ENCODE assay signal across 8 cellular contexts in genomic region chr20:31673943-31674463, GRCh38. TPM values are rescaled to one million over a fixed set of nuclear protein-coding genes. Genes with fewer than 3 reads are reported as not detected.
DNase-seq lines count a peak whose midpoint lies in the region; ATAC-seq and TF ChIP-seq lines count a peak whose summit lies in the region.

No MANE protein-coding gene starts in this region.

- peaks cover 21% of the 10 kb centered on the region for H3K36me3 Mint-ChIP-seq in CD4-positive, CD25-positive, alpha-beta regulatory T cell

- H3K4me3 ChIP-seq in CD4-positive, CD25-positive, alpha-beta regulatory T cell (ENCODE audit: low read depth, low read length): peak overlapping the region; percentile 72
- H3K4me3 ChIP-seq in NB4 (ENCODE audit: low read depth, low read length) (peak overlapping the region; percentile 60), parathyroid adenoma (ENCODE audit: low read depth, low read length) (no peak overlapping the region)

- H3K27me3 Mint-ChIP-seq in CD4-positive, CD25-positive, alpha-beta regulatory T cell: no peaks in the 10 kb centered on the region

- peaks cover 3% of the 10 kb centered on the region for H3K36me3 ChIP-seq in CD4-positive, CD25-positive, alpha-beta regulatory T cell (ENCODE audit: control insufficient read depth, insufficient read depth, low read length)
- H3K36me3 ChIP-seq in parathyroid adenoma (ENCODE audit: control insufficient read depth, insufficient read depth, low read length): no peaks in the 10 kb centered on the region

- H3K79me2 ChIP-seq in parathyroid adenoma: peaks cover 61% of the 10 kb centered on the region

- H3K9ac ChIP-seq in parathyroid adenoma: no peak overlapping the region

- H3K4me3 Mint-ChIP-seq in CD4-positive, CD25-positive, alpha-beta regulatory T cell: peak overlapping the region; percentile 90 to 100 (median 94)

- no peak for TF ChIP-seq POLR2A in NB4 (IDR thresholded peaks at IDR 0.05; ENCODE audit: extremely low read depth, insufficient read length)

- DNase-seq in CD4-positive, CD25-positive, alpha-beta regulatory T cell: peak in 2 of 3 donors; percentile 18 to 67
- DNase-seq in NB4 (ENCODE audit: low read depth) (no peak), NCI-H187 treated with DMSO at 0.1 percent for 48 hours (lab: John Stamatoyannopoulos, UW) (no peak)

- no peak overlapping the region for H2AFZ ChIP-seq in parathyroid adenoma

- ATAC-seq in CD4-positive, CD25-positive, alpha-beta regulatory T cell (ENCODE audit: low read depth in 2 of 2): peak; percentile 48 to 54
- ATAC-seq in GM21423 (IDR thresholded peaks at IDR 0.05; ENCODE audit: unreplicated experiment) (no peak), HG03039 (IDR thresholded peaks at IDR 0.05; ENCODE audit: unreplicated experiment) (no peak), GM21717 (IDR thresholded peaks at IDR 0.05; ENCODE audit: unreplicated experiment) (no peak)

- H3K4me2 ChIP-seq in parathyroid adenoma (ENCODE audit: low read length): no peak overlapping the region

- no peaks in the 10 kb centered on the region for H3K27me3 ChIP-seq in CD4-positive, CD25-positive, alpha-beta regulatory T cell (ENCODE audit: control insufficient read depth, insufficient read depth, low read length)
- no peaks in the 10 kb centered on the region for H3K27me3 ChIP-seq in parathyroid adenoma (ENCODE audit: control insufficient read depth, insufficient read depth, low read length)

- peaks cover 22 to 86% (median 66%) of the 10 kb centered on the region in 4 donors for H3K4me1 Mint-ChIP-seq in CD4-positive, CD25-positive, alpha-beta regulatory T cell

- peaks cover 59% of the 10 kb centered on the region for H3K4me1 ChIP-seq in CD4-positive, CD25-positive, alpha-beta regulatory T cell (ENCODE audit: control insufficient read depth, insufficient read depth, low read length, poor library complexity, severe bottlenecking)
- H3K4me1 ChIP-seq in parathyroid adenoma: peaks cover 28% of the 10 kb centered on the region

- TF ChIP-seq CTCF in NB4 (IDR thresholded peaks at IDR 0.05; ENCODE audit: low read depth, low read length) (no peak), parathyroid adenoma (IDR thresholded peaks at IDR 0.05) (no peak)

- H3K9me3 ChIP-seq in CD4-positive, CD25-positive, alpha-beta regulatory T cell (ENCODE audit: control insufficient read depth in 2 of 2, low read length in 2 of 2): no peaks in the 10 kb centered on the region
- no peaks in the 10 kb centered on the region for H3K9me3 ChIP-seq in parathyroid adenoma (ENCODE audit: control insufficient read depth, low read length)

- H3K27ac ChIP-seq in CD4-positive, CD25-positive, alpha-beta regulatory T cell (ENCODE audit: insufficient read depth, low read length, poor library complexity, severe bottlenecking): peak overlapping the region; percentile 89
- H3K27ac ChIP-seq in cingulate gyrus (ENCODE audit: low read depth, low read length): peak overlapping the region; percentile 94
- peak overlapping the region; percentile 64 for H3K27ac ChIP-seq in parathyroid adenoma

- peak overlapping the region; percentile 94 to 100 (median 96) for H3K27ac Mint-ChIP-seq in CD4-positive, CD25-positive, alpha-beta regulatory T cell

- H3K9me3 Mint-ChIP-seq in CD4-positive, CD25-positive, alpha-beta regulatory T cell: no peaks in the 10 kb centered on the region

RNA-seq across cellular contexts. Expression of gene COX4I2, which starts 36.3 kb away (rescaled TPM):
- total RNA-seq in CD4-positive, CD25-positive, alpha-beta regulatory T cell: not detected
- not detected for polyA plus RNA-seq in CD4-positive, CD25-positive, alpha-beta regulatory T cell

RNA-seq across cellular contexts. Expression of gene BCL2L1, which starts 48.7 kb away (rescaled TPM):
- total RNA-seq in CD4-positive, CD25-positive, alpha-beta regulatory T cell: 38.1 TPM
- 10 to 100 TPM; 15.5 to 19.6 (median 17.3) TPM for polyA plus RNA-seq in CD4-positive, CD25-positive, alpha-beta regulatory T cell

Comparison
In these comparisons a context has a peak if more than half of its experiments do, and no peak if none do; other contexts are left out.
1. ATAC-seq: peak in CD4-positive, CD25-positive, alpha-beta regulatory T cell (2 of 2); none in GM21423 (single experiment), HG03039 (single experiment) and GM21717 (single experiment).
2. DNase-seq: peak in CD4-positive, CD25-positive, alpha-beta regulatory T cell (2 of 3); none in NB4 (single experiment) and NCI-H187 treated with DMSO at 0.1 percent for 48 hours (single experiment).
3. Peak in every context shown above with its lines, with median percentiles within 50 percentile points of each other: H3K27ac ChIP-seq.